In genomic region chr17:41659813-41660212, GRCh38 we compare ENCODE assay signal across 16 cellular contexts. TPM values are rescaled to one million over a fixed set of nuclear protein-coding genes. Genes with fewer than 3 reads are reported as not detected.
"Had no signal": no experiment of that assay in that cellular context is flagged by ENCODE, and none has a peak within 500 bp of the region (broad histone marks: within the 10 kb centered on the region; RNA-seq: fewer than 3 reads in every experiment).

No MANE protein-coding gene starts in this region.

- H2AFZ ChIP-seq: hepatocyte had no signal

- H3K27ac Mint-ChIP-seq: activated naive CD8-positive, alpha-beta T cell treated with anti-CD3 and anti-CD28 coated beads, Interleukin-2, amount 10 ng/mL, durations not matched to agents 7 days and 5 days; mesothelial cell of epicardium had no signal

- H3K9me3 ChIP-seq: colonic mucosa, neutrophil, tibial nerve had no signal

- H3K4me2 ChIP-seq: hepatocyte, smooth muscle cell had no signal

- H3K27me3 ChIP-seq: colonic mucosa, hepatocyte, tibial nerve had no signal

- H3K36me3 Mint-ChIP-seq: activated naive CD8-positive, alpha-beta T cell treated with anti-CD3 and anti-CD28 coated beads, Interleukin-2, amount 10 ng/mL, durations not matched to agents 7 days and 5 days; mesothelial cell of epicardium had no signal

- H3K27ac ChIP-seq: colonic mucosa, hepatocyte, neutrophil, tibial nerve had no signal

- H3K4me3 ChIP-seq: colonic mucosa, hepatocyte, smooth muscle cell, tibial nerve had no signal

- H3K4me3 Mint-ChIP-seq: activated naive CD8-positive, alpha-beta T cell treated with anti-CD3 and anti-CD28 coated beads, Interleukin-2, amount 10 ng/mL, durations not matched to agents 7 days and 5 days; activated T-cell treated with anti-CD3 and anti-CD28 coated beads, Interleukin-2, amount 50 U/mL, for 4 hours; mesothelial cell of epicardium; T-helper 17 cell had no signal

- DNase-seq: activated CD4-positive, alpha-beta T cell treated with anti-CD3 and anti-CD28 coated beads, Interleukin-2, amount 50 U/mL, for 48 hours; activated naive CD8-positive, alpha-beta T cell treated with anti-CD3 and anti-CD28 coated beads, Interleukin-2, amount 10 ng/mL, durations not matched to agents 7 days and 5 days; activated T-cell treated with anti-CD3 and anti-CD28 coated beads, Interleukin-2, amount 50 U/mL, for 4 hours; aorta; caudate nucleus; colonic mucosa; kidney glomerular epithelial cell; right cardiac atrium; T-helper 17 cell had no signal

- H3K79me2 ChIP-seq: hepatocyte had no signal

- H3K36me3 ChIP-seq: colonic mucosa, neutrophil, tibial nerve had no signal

- H3K9me3 Mint-ChIP-seq: activated naive CD8-positive, alpha-beta T cell treated with anti-CD3 and anti-CD28 coated beads, Interleukin-2, amount 10 ng/mL, durations not matched to agents 7 days and 5 days; activated T-cell treated with anti-CD3 and anti-CD28 coated beads, Interleukin-2, amount 50 U/mL, for 4 hours; mesothelial cell of epicardium had no signal

RNA-seq across cellular contexts. Expression of gene KRT17, which starts 35.4 kb away (rescaled TPM):
- total RNA-seq: activated naive CD8-positive, alpha-beta T cell treated with anti-CD3 and anti-CD28 coated beads, Interleukin-2, amount 10 ng/mL, durations not matched to agents 7 days and 5 days; activated T-cell treated with anti-CD3 and anti-CD28 coated beads, Interleukin-2, amount 50 U/mL, for 4 hours; liver; right cardiac atrium; T-helper 17 cell had no signal

RNA-seq across cellular contexts. Expression of gene KRT16, which starts 47.2 kb away (rescaled TPM):
- total RNA-seq: activated naive CD8-positive, alpha-beta T cell treated with anti-CD3 and anti-CD28 coated beads, Interleukin-2, amount 10 ng/mL, durations not matched to agents 7 days and 5 days; activated T-cell treated with anti-CD3 and anti-CD28 coated beads, Interleukin-2, amount 50 U/mL, for 4 hours; colonic mucosa; liver; myocyte; right cardiac atrium; T-helper 17 cell had no signal
- polyA plus RNA-seq: liver had no signal

RNA-seq across cellular contexts. Expression of gene GAST, which starts 52.3 kb away (rescaled TPM):
- total RNA-seq: activated naive CD8-positive, alpha-beta T cell treated with anti-CD3 and anti-CD28 coated beads, Interleukin-2, amount 10 ng/mL, durations not matched to agents 7 days and 5 days; activated T-cell treated with anti-CD3 and anti-CD28 coated beads, Interleukin-2, amount 50 U/mL, for 4 hours; aorta; colonic mucosa; hepatocyte; liver; mesothelial cell of epicardium; myocyte; right cardiac atrium; smooth muscle cell; T-helper 17 cell; tibial nerve had no signal
- polyA plus RNA-seq: aorta, liver, right cardiac atrium had no signal
